ENCODE assay signal across 25 cellular contexts in the genomic region with DNA sequence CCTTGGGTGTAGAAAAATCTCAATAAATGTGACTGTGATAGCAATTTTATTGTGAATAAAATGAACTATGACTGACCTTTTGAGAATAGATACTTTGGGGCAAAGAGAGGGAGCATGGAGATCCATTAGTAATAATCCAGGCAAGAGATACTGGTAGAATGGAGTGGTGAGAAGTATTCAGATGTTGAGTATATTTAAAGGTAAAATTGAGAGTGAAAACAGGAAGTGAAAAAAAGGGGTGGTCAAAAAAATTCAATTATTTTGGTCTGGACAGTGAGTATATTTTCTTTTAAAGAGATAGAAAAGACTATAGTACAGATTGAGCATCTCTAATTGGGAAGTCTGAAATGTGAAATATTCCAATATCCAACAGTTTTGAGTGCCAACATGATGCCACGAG.
DNase-seq lines count a peak whose midpoint lies in the region; ATAC-seq, FAIRE-seq and TF ChIP-seq lines count a peak whose summit lies in the region.
"Had no signal": no experiment of that assay in that cellular context is flagged by ENCODE, and none has a peak within 500 bp of the region (broad histone marks: within the 10 kb centered on the region; RNA-seq: fewer than 3 reads in every experiment).

No MANE protein-coding gene starts in this region.

- peak; percentile 43 for ATAC-seq in GM18909 (IDR thresholded peaks at IDR 0.05; ENCODE audit: poor library complexity, unreplicated experiment)
- peak; percentile 71 for ATAC-seq in HG02885 (IDR thresholded peaks at IDR 0.05; ENCODE audit: poor library complexity, unreplicated experiment)
- ATAC-seq in HG03432 (IDR thresholded peaks at IDR 0.05; ENCODE audit: unreplicated experiment): peak; percentile 77
- ATAC-seq in activated CD4-positive, CD25-positive, alpha-beta regulatory T cell treated with anti-CD3 and anti-CD28 coated beads, Interleukin-2, amount 50 U/mL, for 24 hours: no peak
- ATAC-seq: CD8-positive, alpha-beta T cell; HepG2; Panc1 had no signal

- no peak for TF ChIP-seq POLR2A in GM12891 (IDR thresholded peaks at IDR 0.05; ENCODE audit: low read depth, low read length)
- TF ChIP-seq POLR2A in erythroblast (IDR thresholded peaks at IDR 0.05; ENCODE audit: low read length): no peak

- no peak for DNase-seq in GM12891 (ENCODE audit: insufficient read length, low spot score)
- no peak for DNase-seq in activated CD8-positive, alpha-beta memory T cell treated with anti-CD3 and anti-CD28 coated beads, Interleukin-2, amount 50 U/mL, for 48 hours
- DNase-seq in urothelium cell line (ENCODE audit: low spot score): no peak
- DNase-seq in erythroblast (lab: John Stamatoyannopoulos, UW): no peak
- DNase-seq: Caco-2; CD8-positive, alpha-beta T cell; DMS79 treated with DMSO at 0.1 percent for 48 hours; GF-D8; GOT3; HFFc6; Karpas-422; NCI-H1105; NCI-H1436 treated with DMSO at 0.1 percent for 48 hours; NCI-H2029; NCI-H69; SHP77 treated with DMSO at 0.1 percent for 48 hours; T-helper 9 cell had no signal

- no peak for FAIRE-seq in GM12891 (lab: Jason Lieb, UNC)
- FAIRE-seq in urothelium cell line (lab: Jason Lieb, UNC): no peak
- FAIRE-seq: GM18507, GM19239, HepG2 had no signal

TF ChIP-seq in GM12891, 5 proteins besides CTCF, POLR2A, EP300 and RAD21:
- TF ChIP-seq POU2F2 (IDR thresholded peaks at IDR 0.05; ENCODE audit: low read depth, low read length): no peak
- TF ChIP-seq SPI1 (IDR thresholded peaks at IDR 0.05; ENCODE audit: low read depth, low read length): peak; percentile 80

Comparison
In these comparisons a context has a peak if more than half of its experiments do, and no peak if none do; other contexts are left out.
1. ATAC-seq: peak in GM18909 (single experiment), HG02885 (single experiment) and HG03432 (single experiment); none in activated CD4-positive, CD25-positive, alpha-beta regulatory T cell treated with anti-CD3 and anti-CD28 coated beads, Interleukin-2, amount 50 U/mL, for 24 hours (0 of 2).